In the genomic region with DNA sequence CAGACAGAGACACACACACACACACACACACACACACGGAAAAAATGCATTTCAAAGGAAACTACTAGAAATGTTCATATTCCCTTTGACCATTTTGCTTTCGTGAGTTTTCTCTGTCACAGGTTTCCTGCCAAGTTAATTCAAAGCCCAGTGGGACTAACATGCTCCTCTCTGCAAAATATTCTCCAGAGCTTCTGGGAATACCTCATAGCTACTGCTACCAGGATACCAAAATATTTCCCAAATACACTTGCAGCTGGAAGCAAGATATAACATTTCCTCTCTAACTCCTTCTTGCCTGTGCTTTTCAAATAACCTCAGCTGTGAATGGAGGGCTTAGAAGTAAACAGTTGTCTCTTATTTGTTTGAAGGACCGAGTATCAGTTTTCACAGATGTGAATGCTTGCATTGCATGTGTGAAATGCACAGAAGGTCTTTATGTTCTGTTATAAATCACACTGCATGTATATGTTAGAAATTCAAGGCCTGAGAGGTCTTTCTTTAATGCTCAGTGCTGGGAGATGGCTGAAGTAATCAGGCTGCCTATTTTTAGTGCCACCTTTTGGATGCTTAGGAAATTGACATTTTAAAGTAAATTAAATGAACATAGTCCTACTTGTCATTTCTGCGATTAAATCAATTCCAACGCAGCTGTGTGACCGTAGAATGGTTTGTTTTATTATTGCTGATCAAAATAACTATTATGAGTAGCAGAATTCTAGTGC, we compare ENCODE assay signal across 10 cellular contexts. TPM values are rescaled to one million over a fixed set of nuclear protein-coding genes. Genes with fewer than 3 reads are reported as not detected.
DNase-seq lines count a peak whose midpoint lies in the region; ATAC-seq, FAIRE-seq and TF ChIP-seq lines count a peak whose summit lies in the region.
"Had no signal": no experiment of that assay in that cellular context is flagged by ENCODE, and none has a peak within 500 bp of the region (broad histone marks: within the 10 kb centered on the region; RNA-seq: fewer than 3 reads in every experiment).

No MANE protein-coding gene starts in this region.

- WGBS in H9 (ENCODE audit: extremely low coverage, insufficient read length, low lambda C conversion rate), result no CpG with 5 or more reads among the region's 6 CpGs

- H4K5ac ChIP-seq in H9 (ENCODE audit: insufficient read length, low read depth, low read length), result no peak overlapping the region

- H3K4me2 ChIP-seq in H9 (ENCODE audit: insufficient read depth, insufficient read length, low read length), result no peak overlapping the region
- no peak overlapping the region for H3K4me2 ChIP-seq in astrocyte (ENCODE audit: low read length)

- peaks cover 2% of the 10 kb centered on the region; the same call in 1 of the 2 replicates for H3K27me3 Mint-ChIP-seq in H9 (ENCODE audit: low read depth)
- H3K27me3 Mint-ChIP-seq in astrocyte (ENCODE audit: low read depth, unreplicated experiment), result no peaks in the 10 kb centered on the region
- H3K27me3 Mint-ChIP-seq: naive thymus-derived CD8-positive, alpha-beta T cell had no signal

- H2BK12ac ChIP-seq in H9 (ENCODE audit: insufficient read length, low read depth, low read length), result no peak overlapping the region

- H3K4ac ChIP-seq in H9 (ENCODE audit: low read depth, low read length), result no peak overlapping the region

- H3K79me2 ChIP-seq in H9 (ENCODE audit: insufficient read depth, low read length) (no peaks in the 10 kb centered on the region), astrocyte (ENCODE audit: insufficient read depth, low read length) (no peaks in the 10 kb centered on the region)

- H4K20me1 ChIP-seq in H9 (ENCODE audit: control insufficient read depth, insufficient read depth, insufficient read length) (no peaks in the 10 kb centered on the region), astrocyte (ENCODE audit: insufficient read depth, low read length) (peaks cover 4% of the 10 kb centered on the region)

- H2BK120ac ChIP-seq in H9 (ENCODE audit: low read depth, low read length, poor library complexity, severe bottlenecking), result no peak overlapping the region

- TF ChIP-seq CTCF in H9 (conservative IDR thresholded peaks at IDR 0.05), result peak; percentile 23; the same call in 1 of the 3 replicates
- TF ChIP-seq CTCF in astrocyte (IDR thresholded peaks at IDR 0.05; ENCODE audit: insufficient read depth, low read depth, low read length), result peak; percentile 33

- ATAC-seq in GM18873 (IDR thresholded peaks at IDR 0.05; ENCODE audit: low FRiP score, unreplicated experiment), result no peak
- ATAC-seq: naive thymus-derived CD8-positive, alpha-beta T cell had no signal

- DNase-seq in ACHN (peak; percentile 19), H9 (no peak), astrocyte (ENCODE audit: low read depth) (no peak), iris pigment epithelial cell (ENCODE audit: low read depth) (peak; percentile 23), middle frontal gyrus (ENCODE audit: extremely low spot score, low spot score) (no peak), NCI-H510A treated with DMSO at 0.1 percent for 48 hours (lab: John Stamatoyannopoulos, UW) (no peak), RPMI8226 (no peak)
- DNase-seq: NCI-H748 treated with DMSO at 0.1 percent for 48 hours had no signal

- H3K9ac ChIP-seq in H9 (ENCODE audit: extremely low read depth, insufficient read length, low read length) (no peak overlapping the region), astrocyte (ENCODE audit: low read length) (no peak overlapping the region)

- H3K4me1 Mint-ChIP-seq in H9 (no peaks in the 10 kb centered on the region; a peak in 1 of 4 replicates), astrocyte (ENCODE audit: low read depth, unreplicated experiment) (peaks cover 16% of the 10 kb centered on the region)
- H3K4me1 Mint-ChIP-seq: naive thymus-derived CD8-positive, alpha-beta T cell had no signal

- no peak overlapping the region for H3K4me3 Mint-ChIP-seq in H9
- H3K4me3 Mint-ChIP-seq in astrocyte (ENCODE audit: unreplicated experiment), result no peak overlapping the region
- H3K4me3 Mint-ChIP-seq: naive thymus-derived CD8-positive, alpha-beta T cell had no signal

- no peak overlapping the region for H3K56ac ChIP-seq in H9 (ENCODE audit: insufficient read length, low read depth, low read length)

- no peak overlapping the region for H2AFZ ChIP-seq in H9 (ENCODE audit: low read length)
- H2AFZ ChIP-seq in astrocyte (ENCODE audit: low read depth, low read length), result no peak overlapping the region

- H3K27me3 ChIP-seq in H9 (ENCODE audit: insufficient read depth, low read length), result no peaks in the 10 kb centered on the region
- no peaks in the 10 kb centered on the region for H3K27me3 ChIP-seq in astrocyte (ENCODE audit: insufficient read depth, low read length)

- H3K27ac ChIP-seq in H9 (ENCODE audit: insufficient read length, low read depth, low read length), result no peak overlapping the region
- H3K27ac ChIP-seq in astrocyte (ENCODE audit: low read depth, low read length), result no peak overlapping the region

- H4K8ac ChIP-seq in H9 (replicated peaks; ENCODE audit: insufficient read length, low read depth, low read length), result no peak overlapping the region

- H2BK15ac ChIP-seq in H9 (ENCODE audit: low read depth, low read length), result no peak overlapping the region

- in situ Hi-C loops in ACHN (cut with HindIII; ENCODE audit: low pct_ligation_motif_present, low pct_unique_long_range_greater_than_20kb, low sequenced_read_pairs), result no loop called here

- no peak overlapping the region for H2BK20ac ChIP-seq in H9 (ENCODE audit: low read depth, low read length, poor library complexity, severe bottlenecking)

- H3K9me3 Mint-ChIP-seq in H9 (peaks cover 7 to 11% of the 10 kb centered on the region in 2 experiments), astrocyte (ENCODE audit: unreplicated experiment) (peaks cover 10% of the 10 kb centered on the region)

- H2AK5ac ChIP-seq in H9 (ENCODE audit: insufficient read length, low read length), result no peak overlapping the region

- H3T11ph ChIP-seq in H9 (ENCODE audit: low read length), result no peak overlapping the region

- no peak overlapping the region for H2BK5ac ChIP-seq in H9 (ENCODE audit: insufficient read length, low read length)

- no peak overlapping the region for H3K23ac ChIP-seq in H9 (ENCODE audit: insufficient read length, low read depth, low read length)

- no peak overlapping the region for H3K4me3 ChIP-seq in astrocyte (ENCODE audit: insufficient read depth, low read depth, low read length)

- H3K4me1 ChIP-seq in H9 (ENCODE audit: insufficient read depth, low read length) (no peaks in the 10 kb centered on the region), astrocyte (ENCODE audit: insufficient read depth, low read length) (no peaks in the 10 kb centered on the region)

- no peak for FAIRE-seq in astrocyte (lab: Jason Lieb, UNC)

- H3K36me3 Mint-ChIP-seq in H9 (ENCODE audit: insufficient read depth in 1 of 3, low read depth in 3 of 3) (peaks cover 30 to 47% (median 44%) of the 10 kb centered on the region in 3 experiments), astrocyte (ENCODE audit: low read depth, unreplicated experiment) (peaks cover 22% of the 10 kb centered on the region)

- peaks cover 28% of the 10 kb centered on the region for H3K36me3 ChIP-seq in astrocyte (ENCODE audit: insufficient read depth, low read length)

- H3K9me3 ChIP-seq in H9 (ENCODE audit: control insufficient read depth, low read depth, low read length) (no peaks in the 10 kb centered on the region), astrocyte (ENCODE audit: insufficient read depth, low read depth, low read length) (peaks cover 5% of the 10 kb centered on the region)

- H4K91ac ChIP-seq in H9 (ENCODE audit: insufficient read length, low read depth, low read length), result no peak overlapping the region

- H3K23me2 ChIP-seq in H9 (ENCODE audit: insufficient read length, low read depth, low read length, poor library complexity, severe bottlenecking), result no peaks in the 10 kb centered on the region

- no peak overlapping the region for H3K27ac Mint-ChIP-seq in H9
- H3K27ac Mint-ChIP-seq in astrocyte (ENCODE audit: unreplicated experiment), result no peak overlapping the region

- no peak overlapping the region for H3K14ac ChIP-seq in H9 (ENCODE audit: insufficient read depth, low read length)

- H3K18ac ChIP-seq in H9 (ENCODE audit: insufficient read length, low read depth, low read length), result no peak overlapping the region

- H3K79me1 ChIP-seq in H9 (ENCODE audit: insufficient read depth, low read depth, low read length, poor library complexity, severe bottlenecking), result no peaks in the 10 kb centered on the region

RNA-seq across cellular contexts. Expression of a gene that starts 8.7 kb away (rescaled TPM):
- total RNA-seq in H9 (2021) (0.24 TPM in 1 of 2 replicates, not detected in the other), astrocyte (0.32 TPM in 1 of 2 replicates, not detected in the other)

RNA-seq across cellular contexts. Expression of a gene that starts 17.2 kb away (rescaled TPM):
- 0.33 and 0.92 TPM in 2 replicates for total RNA-seq in H9 (2021)
- total RNA-seq in astrocyte, result 0.60 TPM in 1 of 2 replicates, not detected in the other

RNA-seq across cellular contexts. Expression of a gene that starts 47.4 kb away (rescaled TPM):
- 57.2 and 62.6 TPM in 2 replicates for total RNA-seq in H9 (2021)
- total RNA-seq in astrocyte, result 76.5 and 81.4 TPM in 2 replicates

Comparison
In these comparisons a context has a peak if more than half of its experiments do, and no peak if none do; other contexts are left out.
1. DNase-seq: peak in ACHN (single experiment) and iris pigment epithelial cell (single experiment); none in H9 (single experiment), astrocyte (single experiment), middle frontal gyrus (single experiment), NCI-H510A treated with DMSO at 0.1 percent for 48 hours (single experiment) and RPMI8226 (single experiment).